ENCODE assay signal across 14 cellular contexts in genomic region chr2:192487636-192488035, GRCh38.
A peak's percentile ranks its signal among the peaks of the same experiment; 100 is the strongest.
DNase-seq lines count a peak whose midpoint lies in the region; ATAC-seq and TF ChIP-seq lines count a peak whose summit lies in the region.
"Had no signal": no experiment of that assay in that cellular context is flagged by ENCODE, and none has a peak within 500 bp of the region (broad histone marks: within the 10 kb centered on the region; RNA-seq: fewer than 3 reads in every experiment).

No MANE protein-coding gene starts in this region.

- no peak for TF ChIP-seq CTCF in colonic mucosa (IDR thresholded peaks at IDR 0.05)

- DNase-seq in LoVo (ENCODE audit: low spot score) (peak; percentile 67), colonic mucosa (peak; percentile 53), NCI-H128 (lab: John Stamatoyannopoulos, UW; ENCODE audit: unreplicated experiment) (no peak), NCI-H1092 (lab: John Stamatoyannopoulos, UW) (no peak)
- DNase-seq: CD8-positive, alpha-beta T cell; COR-L47; DND-41; GF-D8; H7 had no signal

- H3K36me3 ChIP-seq in colonic mucosa = no peaks in the 10 kb centered on the region
- H3K36me3 ChIP-seq in mucosa of rectum (ENCODE audit: control insufficient read depth in 2 of 2, insufficient read depth in 2 of 2, low read length in 2 of 2) = no peaks in the 10 kb centered on the region

- H3K4me3 ChIP-seq in colonic mucosa (no peak overlapping the region), mucosa of rectum (ENCODE audit: low read length in 2 of 2) (peak overlapping the region; percentile 53 to 59)
- H3K4me3 ChIP-seq: GM23338 had no signal

- H3K4me1 ChIP-seq in colonic mucosa = no peaks in the 10 kb centered on the region
- H3K4me1 ChIP-seq in mucosa of rectum (ENCODE audit: control insufficient read depth in 2 of 2, insufficient read depth in 2 of 2, low read length in 2 of 2) = peaks cover 3 to 7% of the 10 kb centered on the region in 2 donors

- intact Hi-C loops in colonic mucosa (cut with DNase I) = no loop called here

- ATAC-seq in HG02588 (IDR thresholded peaks at IDR 0.05; ENCODE audit: unreplicated experiment) (no peak), esophagus mucosa (no peak)
- ATAC-seq: CD8-positive, alpha-beta T cell; GM23338; HepG2 had no signal

- peak overlapping the region in 1 of 2 donors; percentile 9 for H3K9ac ChIP-seq in colonic mucosa (ENCODE audit: low read depth in 2 of 2, low read length in 2 of 2)
- H3K9ac ChIP-seq in mucosa of rectum (ENCODE audit: low read depth in 1 of 2, low read length in 2 of 2) = peak overlapping the region in 1 of 2 donors; percentile 59

- H3K27ac ChIP-seq in colonic mucosa (peak overlapping the region; percentile 81), mucosa of rectum (ENCODE audit: low read depth in 2 of 2, low read length in 2 of 2) (peak overlapping the region; percentile 84 to 90)

- H3K27me3 ChIP-seq in colonic mucosa = no peaks in the 10 kb centered on the region
- no peaks in the 10 kb centered on the region for H3K27me3 ChIP-seq in mucosa of rectum (ENCODE audit: control insufficient read depth in 2 of 2, insufficient read depth in 2 of 2, low read length in 2 of 2)

- no peaks in the 10 kb centered on the region for H3K9me3 ChIP-seq in colonic mucosa
- H3K9me3 ChIP-seq in mucosa of rectum (ENCODE audit: control insufficient read depth in 2 of 2, low read length in 2 of 2) = no peaks in the 10 kb centered on the region

Comparison
In these comparisons a context has a peak if more than half of its experiments do, and no peak if none do; other contexts are left out.
1. DNase-seq: peak in LoVo (single experiment) and colonic mucosa (single experiment); none in NCI-H128 (single experiment) and NCI-H1092 (single experiment).